17 cellular contexts compared by ENCODE assay signal in genomic region chr3:196399485-196399945, GRCh38. TPM values are rescaled to one million over a fixed set of nuclear protein-coding genes. Genes with fewer than 3 reads are reported as not detected.
DNase-seq lines count a peak whose midpoint lies in the region; ATAC-seq and TF ChIP-seq lines count a peak whose summit lies in the region.
"Had no signal": no experiment of that assay in that cellular context is flagged by ENCODE, and none has a peak within 500 bp of the region (broad histone marks: within the 10 kb centered on the region; RNA-seq: fewer than 3 reads in every experiment).

No MANE protein-coding gene starts in this region.

- BruUV-seq in Panc1 (replicated peaks; lab: Mats Ljungman, UMichigan): no TSS peak

- DNase-seq in activated naive CD8-positive, alpha-beta T cell treated with anti-CD3 and anti-CD28 coated beads for 36 hours: no peak
- DNase-seq in Panc1 (ENCODE audit: low read depth, low spot score) (no peak), choroid plexus epithelial cell (ENCODE audit: low read depth) (peak; percentile 66), trophoblast cell (peak; percentile 77 to 83), NOMO-1 treated with DMSO at 0.1 percent for 48 hours (lab: John Stamatoyannopoulos, UW; ENCODE audit: unreplicated experiment) (no peak)
- DNase-seq: activated T-cell treated with anti-CD3 and anti-CD28 coated beads, Interleukin-2, amount 50 U/mL, for 1 hour; DND-41; gastrocnemius medialis; NCI-H187 treated with DMSO at 0.1 percent for 48 hours; posterior cingulate gyrus; stimulated activated CD4-positive, alpha-beta T cell treated with anti-CD3 and anti-CD28 coated beads, Interleukin-4, amount 100 ng/mL, for 24 hours; WERI-Rb-1 had no signal

- in situ Hi-C loops in Panc1 (cut with HindIII; ENCODE audit: low pct_unique_long_range_greater_than_20kb, low sequenced_read_pairs): no loop called here

- peak overlapping the region; percentile 5 for H3K27ac Mint-ChIP-seq in activated naive CD8-positive, alpha-beta T cell
- no peak overlapping the region for H3K27ac Mint-ChIP-seq in activated naive CD8-positive, alpha-beta T cell treated with anti-CD3 and anti-CD28 coated beads for 36 hours

- no peak overlapping the region for H3K27ac ChIP-seq in Panc1 (ENCODE audit: low read length)
- no peak overlapping the region for H3K27ac ChIP-seq in trophoblast cell (ENCODE audit: low read depth, low read length)
- H3K27ac ChIP-seq: gastrocnemius medialis, WERI-Rb-1 had no signal

- H3K9me3 Mint-ChIP-seq in activated naive CD8-positive, alpha-beta T cell (ENCODE audit: low read depth): no peaks in the 10 kb centered on the region
- no peaks in the 10 kb centered on the region for H3K9me3 Mint-ChIP-seq in activated naive CD8-positive, alpha-beta T cell treated with anti-CD3 and anti-CD28 coated beads for 36 hours
- H3K9me3 Mint-ChIP-seq: central memory CD8-positive, alpha-beta T cell had no signal

- no peak overlapping the region for H3K4me3 Mint-ChIP-seq in activated naive CD8-positive, alpha-beta T cell
- no peak overlapping the region for H3K4me3 Mint-ChIP-seq in activated naive CD8-positive, alpha-beta T cell treated with anti-CD3 and anti-CD28 coated beads for 36 hours
- H3K4me3 Mint-ChIP-seq: central memory CD8-positive, alpha-beta T cell had no signal

- no peak overlapping the region for H3K4me2 ChIP-seq in trophoblast cell (ENCODE audit: low read length)

- H4K12ac ChIP-seq in trophoblast cell (ENCODE audit: low read depth, low read length): no peak overlapping the region

- H2BK12ac ChIP-seq in trophoblast cell (ENCODE audit: low read length): no peak overlapping the region

- H3K36me3 Mint-ChIP-seq in activated naive CD8-positive, alpha-beta T cell: peaks cover 9% of the 10 kb centered on the region
- H3K36me3 Mint-ChIP-seq in activated naive CD8-positive, alpha-beta T cell treated with anti-CD3 and anti-CD28 coated beads for 36 hours: peaks cover 8% of the 10 kb centered on the region

- no peak overlapping the region for H2AFZ ChIP-seq in trophoblast cell (ENCODE audit: insufficient read depth, low read length, poor library complexity)

- no peak overlapping the region for H3K14ac ChIP-seq in trophoblast cell (ENCODE audit: low read length)

- POLR2A ChIA-PET in Panc1 (lab: Charles Lee): no interaction called here

- no peak overlapping the region for H4K8ac ChIP-seq in trophoblast cell (ENCODE audit: low read depth, low read length)

- H3K4me1 ChIP-seq in Panc1 (ENCODE audit: control insufficient read depth, insufficient read depth, low read length) (no peaks in the 10 kb centered on the region), trophoblast cell (ENCODE audit: control insufficient read depth in 1 of 2, insufficient read depth in 2 of 2, low read length in 2 of 2) (peaks cover 6 to 12% of the 10 kb centered on the region in 2 experiments)
- H3K4me1 ChIP-seq: gastrocnemius medialis had no signal

- no peak overlapping the region for H3K9ac ChIP-seq in trophoblast cell (ENCODE audit: low read length)

- no peaks in the 10 kb centered on the region for H3K27me3 Mint-ChIP-seq in activated naive CD8-positive, alpha-beta T cell
- H3K27me3 Mint-ChIP-seq in activated naive CD8-positive, alpha-beta T cell treated with anti-CD3 and anti-CD28 coated beads for 36 hours: no peaks in the 10 kb centered on the region
- H3K27me3 Mint-ChIP-seq: central memory CD8-positive, alpha-beta T cell had no signal

- no peak overlapping the region for H2BK120ac ChIP-seq in trophoblast cell (ENCODE audit: insufficient read depth, low read length, poor library complexity)

- WGBS in trophoblast cell (ENCODE audit: extremely low coverage, insufficient coverage, insufficient read length): no CpG with 5 or more reads among the region's 3 CpGs

- no peaks in the 10 kb centered on the region for H3K4me1 Mint-ChIP-seq in activated naive CD8-positive, alpha-beta T cell (ENCODE audit: low read depth)
- peaks cover 1% of the 10 kb centered on the region for H3K4me1 Mint-ChIP-seq in activated naive CD8-positive, alpha-beta T cell treated with anti-CD3 and anti-CD28 coated beads for 36 hours
- H3K4me1 Mint-ChIP-seq: central memory CD8-positive, alpha-beta T cell had no signal

- H3K79me2 ChIP-seq in trophoblast cell (ENCODE audit: control insufficient read depth, insufficient read depth, low read length, poor library complexity): no peaks in the 10 kb centered on the region

- no peak overlapping the region for H2AK5ac ChIP-seq in trophoblast cell (ENCODE audit: low read length)

- intact Hi-C loops in Panc1 (cut with micrococcal nuclease; ENCODE audit: unreplicated experiment): no loop called here

- H3K4me3 ChIP-seq in Panc1 (ENCODE audit: low read depth in 2 of 2, low read length in 2 of 2) (no peak overlapping the region), choroid plexus epithelial cell (ENCODE audit: low read depth, low read length) (no peak overlapping the region), trophoblast cell (ENCODE audit: low read depth, low read length) (no peak overlapping the region)
- H3K4me3 ChIP-seq: gastrocnemius medialis, lung had no signal

- H3K27me3 ChIP-seq in Panc1 (ENCODE audit: control insufficient read depth, insufficient read depth, low read length): no peaks in the 10 kb centered on the region
- no peaks in the 10 kb centered on the region for H3K27me3 ChIP-seq in trophoblast cell (ENCODE audit: insufficient read depth, low read length)
- H3K27me3 ChIP-seq: gastrocnemius medialis had no signal

- H3K79me1 ChIP-seq in trophoblast cell (ENCODE audit: low read length): no peaks in the 10 kb centered on the region

- H2BK5ac ChIP-seq in trophoblast cell (ENCODE audit: low read depth, low read length, poor library complexity): no peak overlapping the region

- no peaks in the 10 kb centered on the region for H3K9me3 ChIP-seq in Panc1 (ENCODE audit: control insufficient read depth, insufficient read depth, low read depth, low read length)
- H3K9me3 ChIP-seq in trophoblast cell (ENCODE audit: insufficient read depth, low read depth, low read length): no peaks in the 10 kb centered on the region
- H3K9me3 ChIP-seq: gastrocnemius medialis had no signal

- H3K36me3 ChIP-seq in Panc1 (ENCODE audit: control insufficient read depth, insufficient read depth, low read length) (no peaks in the 10 kb centered on the region), trophoblast cell (ENCODE audit: control insufficient read depth in 1 of 2, insufficient read depth in 2 of 2, low read length in 2 of 2) (peaks cover 11 to 13% of the 10 kb centered on the region in 2 experiments)
- H3K36me3 ChIP-seq: WERI-Rb-1 had no signal

- TF ChIP-seq CTCF in Panc1 (IDR thresholded peaks at IDR 0.05): no peak
- no peak for TF ChIP-seq CTCF in choroid plexus epithelial cell (conservative IDR thresholded peaks at IDR 0.05; ENCODE audit: low read depth, low read length)

- CTCF ChIA-PET in Panc1 (lab: Charles Lee): no interaction called here

- no peak overlapping the region for H3K23ac ChIP-seq in trophoblast cell (ENCODE audit: low read length)

- ATAC-seq in Panc1 (peak; percentile 48), GM18870 (IDR thresholded peaks at IDR 0.05; ENCODE audit: unreplicated experiment) (no peak)
- ATAC-seq in activated CD4-positive, CD25-positive, alpha-beta regulatory T cell treated with anti-CD3 and anti-CD28 coated beads, Interleukin-2, amount 50 U/mL, for 24 hours: no peak
- ATAC-seq: gastrocnemius medialis had no signal

- H3K4ac ChIP-seq in trophoblast cell (ENCODE audit: low read depth, low read length): no peak overlapping the region

- no peak overlapping the region for H4K91ac ChIP-seq in trophoblast cell (ENCODE audit: low read depth, low read length)

- no peak overlapping the region for H3K18ac ChIP-seq in trophoblast cell (ENCODE audit: low read length)

RNA-seq across cellular contexts. Expression of gene UBXN7, which starts 32.7 kb away (rescaled TPM):
- 10 to 100 TPM; 52.7 to 57.5 TPM for total RNA-seq in activated naive CD8-positive, alpha-beta T cell treated with anti-CD3 and anti-CD28 coated beads for 36 hours
- 61.7 TPM for total RNA-seq in Panc1 (2021; ENCODE audit: unreplicated experiment)
- 10.5 TPM for polyA plus RNA-seq in Panc1 (2012; ENCODE audit: insufficient read length)
- polyA plus RNA-seq in trophoblast cell (2013): 26.6 and 30.5 TPM in 2 replicates

Comparison
In these comparisons a context has a peak if more than half of its experiments do, and no peak if none do; other contexts are left out.
1. DNase-seq: peak in choroid plexus epithelial cell (single experiment) and trophoblast cell (2 of 2); none in activated naive CD8-positive, alpha-beta T cell treated with anti-CD3 and anti-CD28 coated beads for 36 hours (single experiment), Panc1 (single experiment) and NOMO-1 treated with DMSO at 0.1 percent for 48 hours (single experiment).